In the genomic region with DNA sequence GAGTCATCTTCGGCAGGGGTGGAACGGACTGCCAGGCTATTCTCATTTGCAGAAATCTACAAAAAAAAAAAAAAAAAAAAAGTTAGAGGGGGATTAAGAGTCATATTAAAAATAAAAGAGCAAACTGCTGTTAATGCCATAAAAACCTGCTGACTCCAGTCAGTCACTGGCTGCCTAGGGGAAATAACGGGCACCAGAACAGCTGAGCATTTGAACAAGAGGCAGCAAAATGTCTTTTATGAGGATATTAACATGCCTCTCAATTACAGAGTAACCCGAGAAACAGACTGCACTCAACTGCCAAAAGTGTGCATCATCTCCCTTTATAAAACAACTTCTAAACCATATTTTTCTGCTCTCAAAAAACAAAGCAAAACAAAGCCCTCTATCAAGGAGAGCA, we compare ENCODE assay signal across 18 cellular contexts. TPM values are rescaled to one million over a fixed set of nuclear protein-coding genes. Genes with fewer than 3 reads are reported as not detected.
DNase-seq lines count a peak whose midpoint lies in the region; ATAC-seq and TF ChIP-seq lines count a peak whose summit lies in the region.
"Had no signal": no experiment of that assay in that cellular context is flagged by ENCODE, and none has a peak within 500 bp of the region (broad histone marks: within the 10 kb centered on the region; RNA-seq: fewer than 3 reads in every experiment).

No MANE protein-coding gene starts in this region.

- BruUV-seq in PC-3 (replicated peaks; lab: Mats Ljungman, UMichigan), result no TSS peak

- peaks cover 5% of the 10 kb centered on the region for H3F3A ChIP-seq in PC-3 (ENCODE audit: low read length, unreplicated experiment)

- H4K20me1 ChIP-seq in PC-3 (ENCODE audit: low read length), result no peaks in the 10 kb centered on the region

- no peaks in the 10 kb centered on the region for H3K9me2 ChIP-seq in PC-3 (replicated peaks; ENCODE audit: low read length)

- H3K4me3 ChIP-seq in ACC112 (ENCODE audit: low read depth, low read length) (no peak overlapping the region), PC-3 (ENCODE audit: low read length) (no peak overlapping the region), right lobe of liver (no peak overlapping the region)
- H3K4me3 ChIP-seq: body of pancreas, thyroid gland had no signal

- H3K36me3 ChIP-seq in ACC112 (ENCODE audit: insufficient read depth, low read length), result peaks cover 37% of the 10 kb centered on the region
- peaks cover 9% of the 10 kb centered on the region for H3K36me3 ChIP-seq in PC-3 (ENCODE audit: low read depth, low read length)
- peaks cover 0 to 13% (median 0%) of the 10 kb centered on the region in 4 donors for H3K36me3 ChIP-seq in right lobe of liver

- H3K9ac ChIP-seq in PC-3 (ENCODE audit: low read length), result no peak overlapping the region

- H3K4me2 ChIP-seq in PC-3 (ENCODE audit: low read length), result peak overlapping the region; percentile 33

- peak overlapping the region; percentile 69 for H3K27ac ChIP-seq in ACC112 (ENCODE audit: low read depth, low read length)
- H3K27ac ChIP-seq in PC-3 (ENCODE audit: low read length), result peak overlapping the region; percentile 62
- H3K27ac ChIP-seq in right lobe of liver, result no peak overlapping the region
- H3K27ac ChIP-seq: body of pancreas, RWPE1, thyroid gland had no signal

- POLR2A ChIA-PET in HEK293T (lab: Yijun Ruan, JAX), result interaction anchor here (1.1 to 1.7 kb wide), 2 partner anchors 26 to 84 kb away, joined by 3 to 8 read pairs; a partner anchor contains a TSS
- POLR2A ChIA-PET in PC-3 (lab: Charles Lee; ENCODE audit: unreplicated experiment), result no interaction called here

- H2AFZ ChIP-seq in ACC112 (ENCODE audit: low read length, unreplicated experiment), result no peak overlapping the region
- no peak overlapping the region for H2AFZ ChIP-seq in PC-3 (ENCODE audit: low read length)

- WGBS in right lobe of liver (ENCODE audit: insufficient coverage, low coverage, low lambda C conversion rate, missing lambda C conversion rate), result 86% methylated on average over 4 of the region's 4 CpGs

- CTCF ChIA-PET in HEK293T (lab: Yijun Ruan, JAX), result no interaction called here
- CTCF ChIA-PET in PC-3 (lab: Charles Lee), result no interaction called here

- TF ChIP-seq CTCF in PC-3 (conservative IDR thresholded peaks at IDR 0.05; ENCODE audit: low read depth, low read length), result no peak
- no peak for TF ChIP-seq CTCF in right lobe of liver (IDR thresholded peaks at IDR 0.05)

- peak; percentile 27 for DNase-seq in HEK293T (ENCODE audit: extremely low spot score)
- DNase-seq in PC-3, result peak; percentile 49
- DNase-seq in myocyte (ENCODE audit: low read depth), result peak; percentile 89
- DNase-seq in stimulated activated CD4-positive, alpha-beta T cell treated with anti-CD3 and anti-CD28 coated beads, Interleukin-4, amount 100 ng/mL, for 1 hour, result no peak
- no peak for DNase-seq in right lobe of liver
- DNase-seq: activated CD4-positive, CD25-positive, alpha-beta regulatory T cell treated with anti-CD3 and anti-CD28 coated beads, Interleukin-2, amount 50 U/mL, for 72 hours; activated naive CD4-positive, alpha-beta T cell treated with anti-CD3 and anti-CD28 coated beads, Interleukin-2, amount 10 ng/mL, durations not matched to agents 7 days and 5 days; body of pancreas; NCI-H748 treated with DMSO at 0.1 percent for 48 hours; stimulated activated CD8-positive, alpha-beta memory T cell treated with anti-CD3 and anti-CD28 coated beads, Interleukin-4, amount 100 ng/mL, for 48 hours; T-helper 17 cell; thyroid gland had no signal

- H3K79me2 ChIP-seq in ACC112 (ENCODE audit: control insufficient read depth, insufficient read depth, low read length, unreplicated experiment) (peaks cover 11% of the 10 kb centered on the region), PC-3 (ENCODE audit: low read length) (no peaks in the 10 kb centered on the region)

- intact Hi-C loops in PC-3 (cut with micrococcal nuclease), result loop anchor here (5.0 kb wide), 2 partner anchors 46 to 116 kb away; no protein-coding TSS in a partner anchor
- intact Hi-C loops in right lobe of liver (cut with DNase I), result no loop called here

- no peak for TF ChIP-seq POLR2A in right lobe of liver (IDR thresholded peaks at IDR 0.05)

- H3K27me3 ChIP-seq in ACC112 (ENCODE audit: insufficient read depth, low read length) (no peaks in the 10 kb centered on the region), PC-3 (ENCODE audit: low read length) (no peaks in the 10 kb centered on the region), right lobe of liver (no peaks in the 10 kb centered on the region)
- H3K27me3 ChIP-seq: body of pancreas, thyroid gland had no signal

- H3K4me1 ChIP-seq in ACC112 (ENCODE audit: control insufficient read depth, insufficient read depth, low read length, unreplicated experiment), result peaks cover 33% of the 10 kb centered on the region
- H3K4me1 ChIP-seq in PC-3 (ENCODE audit: insufficient read depth, low read length), result peaks cover 45% of the 10 kb centered on the region
- H3K4me1 ChIP-seq in right lobe of liver, result no peaks in the 10 kb centered on the region
- H3K4me1 ChIP-seq: body of pancreas, thyroid gland had no signal

- no peaks in the 10 kb centered on the region for H3K9me3 ChIP-seq in PC-3 (ENCODE audit: low read length)
- H3K9me3 ChIP-seq in right lobe of liver, result no peaks in the 10 kb centered on the region
- H3K9me3 ChIP-seq: body of pancreas, thyroid gland had no signal

- ATAC-seq in PC-3 (peak; percentile 88), right lobe of liver (no peak), HG03378 (IDR thresholded peaks at IDR 0.05; ENCODE audit: unreplicated experiment) (no peak), GM21723 (IDR thresholded peaks at IDR 0.05; ENCODE audit: unreplicated experiment) (no peak)
- ATAC-seq: body of pancreas, esophagus mucosa, left lobe of liver, T-helper 17 cell had no signal

TF ChIP-seq in HEK293T, 16 proteins besides CTCF, POLR2A, EP300 and RAD21:
- TF ChIP-seq, protein P1, sequence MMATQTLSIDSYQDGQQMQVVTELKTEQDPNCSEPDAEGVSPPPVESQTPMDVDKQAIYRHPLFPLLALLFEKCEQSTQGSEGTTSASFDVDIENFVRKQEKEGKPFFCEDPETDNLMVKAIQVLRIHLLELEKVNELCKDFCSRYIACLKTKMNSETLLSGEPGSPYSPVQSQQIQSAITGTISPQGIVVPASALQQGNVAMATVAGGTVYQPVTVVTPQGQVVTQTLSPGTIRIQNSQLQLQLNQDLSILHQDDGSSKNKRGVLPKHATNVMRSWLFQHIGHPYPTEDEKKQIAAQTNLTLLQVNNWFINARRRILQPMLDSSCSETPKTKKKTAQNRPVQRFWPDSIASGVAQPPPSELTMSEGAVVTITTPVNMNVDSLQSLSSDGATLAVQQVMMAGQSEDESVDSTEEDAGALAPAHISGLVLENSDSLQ (IDR thresholded peaks at IDR 0.05), result peak; percentile 86
- no peak for TF ChIP-seq FOXK2 (IDR thresholded peaks at IDR 0.05)
- peak; percentile 82 for TF ChIP-seq ZNF384 (IDR thresholded peaks at IDR 0.05)

RNA-seq across cellular contexts. Expression of a gene that starts 28.7 kb away (rescaled TPM):
- total RNA-seq in PC-3 (2014; rRNA removed) (24.9 and 29.7 TPM in 2 replicates), myocyte (21.4 and 25.3 TPM in 2 replicates), right lobe of liver (10 to 100 TPM in 2 of 6 experiments, 1 to 10 TPM in 4; 5.0 to 12.0 (median 8.0) TPM)
- 64.2 TPM for polyA plus RNA-seq in myocyte (2012)

Comparison
In these comparisons a context has a peak if more than half of its experiments do, and no peak if none do; other contexts are left out.
1. H3K27ac ChIP-seq: peak in ACC112 (single experiment) and PC-3 (single experiment); none in right lobe of liver (0 of 3).
2. DNase-seq: peak in HEK293T (single experiment), PC-3 (single experiment) and myocyte (single experiment); none in stimulated activated CD4-positive, alpha-beta T cell treated with anti-CD3 and anti-CD28 coated beads, Interleukin-4, amount 100 ng/mL, for 1 hour (single experiment) and right lobe of liver (0 of 3).